Comparison of ENCODE assay signal across 1 cellular context in the genomic region with DNA sequence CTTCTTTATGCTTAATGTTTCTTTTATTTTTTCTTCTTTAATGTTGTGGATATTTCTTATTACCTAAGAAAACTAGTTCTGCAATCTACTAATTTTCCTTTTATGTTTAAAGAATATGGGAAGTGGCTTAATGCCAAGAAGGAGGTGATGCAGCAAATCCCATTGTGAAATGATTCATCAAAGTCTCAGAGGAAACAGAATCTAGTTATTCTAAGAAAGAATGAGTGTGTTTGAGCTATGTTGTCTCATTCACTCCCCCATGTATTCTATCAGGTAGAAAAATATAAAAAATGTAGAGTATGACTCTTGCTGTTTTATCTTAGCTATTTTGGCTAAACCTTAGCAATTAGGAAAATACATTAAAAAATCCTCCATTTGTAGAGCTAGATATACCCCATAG.
TF ChIP-seq lines count a peak whose summit lies in the region.

No MANE protein-coding gene starts in this region.

TF ChIP-seq in GM23338, 12 proteins besides CTCF, POLR2A, EP300 and RAD21 (continued from another document):
- TF ChIP-seq REST (IDR thresholded peaks at IDR 0.05; ENCODE audit: unreplicated experiment) = no peak
